Comparison of ENCODE assay signal across 15 cellular contexts in genomic region chr1:5287178-5288155, GRCh38.
"Had no signal": no experiment of that assay in that cellular context is flagged by ENCODE, and none has a peak within 500 bp of the region (broad histone marks: within the 10 kb centered on the region; RNA-seq: fewer than 3 reads in every experiment).

No MANE protein-coding gene starts in this region.

- H3K27ac ChIP-seq: dorsolateral prefrontal cortex, heart left ventricle, psoas muscle, sigmoid colon, skin epidermis, stomach had no signal

- DNase-seq: cortex of kidney; effector CD8-positive, alpha-beta T cell; heart left ventricle; islet precursor cell; naive thymus-derived CD4-positive, alpha-beta T cell; nephron progenitor cell; psoas muscle; retina; sigmoid colon; stimulated activated CD4-positive, alpha-beta T cell treated with anti-CD3 and anti-CD28 coated beads, Interleukin-12 subunit alpha, Interleukin-12 subunit beta, amount 100 ng/mL, for 4 hours; stimulated activated naive CD4-positive, alpha-beta T cell; stomach; trophoblast cell had no signal

- H3K4me3 ChIP-seq: dorsolateral prefrontal cortex, heart left ventricle, psoas muscle, sigmoid colon, skin epidermis, stomach had no signal

- H3K36me3 ChIP-seq: heart left ventricle, sigmoid colon, stomach had no signal

- H3K9me3 ChIP-seq: heart left ventricle, psoas muscle, sigmoid colon had no signal

- H3K27me3 ChIP-seq: sigmoid colon had no signal

- ATAC-seq: naive thymus-derived CD4-positive, alpha-beta T cell; psoas muscle had no signal

- H3K4me1 ChIP-seq: heart left ventricle, psoas muscle, sigmoid colon had no signal
